ENCODE assay signal across 9 cellular contexts in genomic region chr2:37323176-37323575, GRCh38. TPM values are rescaled to one million over a fixed set of nuclear protein-coding genes. Genes with fewer than 3 reads are reported as not detected.
A peak's percentile ranks its signal among the peaks of the same experiment; 100 is the strongest.
DNase-seq lines count a peak whose midpoint lies in the region; ATAC-seq, FAIRE-seq and TF ChIP-seq lines count a peak whose summit lies in the region.
"Had no signal": no experiment of that assay in that cellular context is flagged by ENCODE, and none has a peak within 500 bp of the region (broad histone marks: within the 10 kb centered on the region; RNA-seq: fewer than 3 reads in every experiment).

No MANE protein-coding gene starts in this region.

- CTCF ChIA-PET in endothelial cell of umbilical vein (lab: Charles Lee): interaction anchor here (0.9 to 2.6 kb wide), 10 partner anchors 11 to 554 kb away, joined by 3 to 18 read pairs (median 7); no protein-coding TSS in a partner anchor

- TF ChIP-seq POLR2A in endothelial cell of umbilical vein (IDR thresholded peaks at IDR 0.05; ENCODE audit: low read depth, low read length): no peak

- peaks cover 10% of the 10 kb centered on the region for H3K27me3 Mint-ChIP-seq in progenitor cell of endocrine pancreas

- no peaks in the 10 kb centered on the region for H3K27me3 ChIP-seq in endothelial cell of umbilical vein (ENCODE audit: control insufficient read depth in 2 of 2, insufficient read depth in 2 of 2, low read length in 2 of 2)

- H3K36me3 Mint-ChIP-seq in progenitor cell of endocrine pancreas (ENCODE audit: insufficient read depth): no peaks in the 10 kb centered on the region

- no peak for FAIRE-seq in endothelial cell of umbilical vein (lab: Jason Lieb, UNC)

- H3K9me3 ChIP-seq in endothelial cell of umbilical vein (replicated peaks; ENCODE audit: control insufficient read depth, insufficient read depth, low read length): no peaks in the 10 kb centered on the region

- no peak for ATAC-seq in GM18520 (IDR thresholded peaks at IDR 0.05; ENCODE audit: unreplicated experiment)

- intact Hi-C loops in endothelial cell of umbilical vein (cut with micrococcal nuclease): loop anchor here (5.0 to 10.0 kb wide), 3 partner anchors 91 to 749 kb away; partner anchors contain the start of genes CEBPZ and NDUFAF7

- no peak overlapping the region for H2AFZ ChIP-seq in endothelial cell of umbilical vein (ENCODE audit: low read depth, low read length)

- dilution Hi-C loops in endothelial cell of umbilical vein (cut with MboI; ENCODE audit: extremely low pct_ligation_motif_present, low sequenced_read_pairs): no loop called here

- peaks cover 6% of the 10 kb centered on the region for H4K20me1 ChIP-seq in endothelial cell of umbilical vein (replicated peaks; ENCODE audit: control insufficient read depth, extremely low read depth, insufficient read depth, low read length)

- peaks cover 38% of the 10 kb centered on the region for H3K4me1 Mint-ChIP-seq in progenitor cell of endocrine pancreas (ENCODE audit: low read depth)

- TF ChIP-seq CTCF in endothelial cell of umbilical vein (IDR thresholded peaks at IDR 0.05; ENCODE audit: extremely low read depth in 1 of 2, insufficient read depth in 1 of 2, low read depth in 1 of 2, low read length in 2 of 2) (no peak), progenitor cell of endocrine pancreas (IDR thresholded peaks at IDR 0.05; ENCODE audit: unreplicated experiment) (no peak)

- H3K36me3 ChIP-seq in endothelial cell of umbilical vein (ENCODE audit: control insufficient read depth in 2 of 2, extremely low read depth in 1 of 2, insufficient read depth in 2 of 2, low read length in 2 of 2): peaks cover 0 to 4% of the 10 kb centered on the region in 2 experiments

- no TSS peak for BruUV-seq in endothelial cell of umbilical vein (replicated peaks; lab: Mats Ljungman, UMichigan)

- H3K4me3 ChIP-seq in endothelial cell of umbilical vein (replicated peaks in 1 of 3; ENCODE audit: insufficient read depth in 1 of 3, low read depth in 1 of 3, low read length in 3 of 3): peak overlapping the region; percentile 97 to 99 (median 98)

- no peaks in the 10 kb centered on the region for H3K9me3 Mint-ChIP-seq in progenitor cell of endocrine pancreas (ENCODE audit: low read depth)

- H3K9ac ChIP-seq in endothelial cell of umbilical vein (replicated peaks; ENCODE audit: extremely low read depth, insufficient read depth, low read length): peak overlapping the region; percentile 93

- H3K27ac ChIP-seq in endothelial cell of umbilical vein (ENCODE audit: insufficient read depth, low read depth, low read length) (peak overlapping the region; percentile 64), caudate nucleus (ENCODE audit: low read depth, low read length) (no peak overlapping the region)

- H3K27ac Mint-ChIP-seq in progenitor cell of endocrine pancreas: peak overlapping the region; percentile 99

- POLR2A ChIA-PET in endothelial cell of umbilical vein (lab: Charles Lee): no interaction called here

- peaks cover 27% of the 10 kb centered on the region for H3K4me1 ChIP-seq in endothelial cell of umbilical vein (ENCODE audit: control insufficient read depth, extremely low read depth, insufficient read depth, low read length)

- H3K4me2 ChIP-seq in endothelial cell of umbilical vein (ENCODE audit: insufficient read depth, low read length): peak overlapping the region; percentile 97

- H3K9me1 ChIP-seq in endothelial cell of umbilical vein (replicated peaks; ENCODE audit: control insufficient read depth, extremely low read depth, insufficient read depth, low read length): no peaks in the 10 kb centered on the region

- peak; percentile 17 for DNase-seq in EL
- DNase-seq in endothelial cell of umbilical vein (ENCODE audit: low read depth, low spot score): peak; percentile 49
- DNase-seq in progenitor cell of endocrine pancreas (ENCODE audit: low spot score, unreplicated experiment): no peak
- DNase-seq in caudate nucleus (lab: John Stamatoyannopoulos, UW): no peak
- DNase-seq in AML-193 (lab: John Stamatoyannopoulos, UW): no peak
- no peak for DNase-seq in NCI-H1105 treated with DMSO at 0.1 percent for 48 hours (lab: John Stamatoyannopoulos, UW)
- DNase-seq: cerebellar nuclear complex had no signal

- H3K4me3 Mint-ChIP-seq in progenitor cell of endocrine pancreas (ENCODE audit: low read depth): peak overlapping the region; percentile 96

- H3K79me2 ChIP-seq in endothelial cell of umbilical vein (ENCODE audit: control insufficient read depth, insufficient read depth, low read length): peaks cover 60% of the 10 kb centered on the region

TF ChIP-seq in PFSK-1, 5 proteins besides CTCF, POLR2A, EP300 and RAD21:
- no peak for TF ChIP-seq FOXP2 (optimal IDR thresholded peaks at IDR 0.05; ENCODE audit: borderline replicate concordance, extremely low read depth, extremely low read length, insufficient read depth)
- 0 out of 2 replicates have a peak, but pooled peaks have one; percentile 6 for TF ChIP-seq TAF1 (IDR thresholded peaks at IDR 0.05; ENCODE audit: borderline replicate concordance, insufficient read depth, low read length)

TF ChIP-seq in endothelial cell of umbilical vein, 7 proteins besides CTCF, POLR2A, EP300 and RAD21:
- TF ChIP-seq FOS (IDR thresholded peaks at IDR 0.05; ENCODE audit: borderline replicate concordance, insufficient read depth, low read length) (no peak), POLR2AphosphoS5 (IDR thresholded peaks at IDR 0.05; ENCODE audit: insufficient read depth, low read depth, low read length) (no peak), MYC (IDR thresholded peaks at IDR 0.05; ENCODE audit: low read depth, low read length) (no peak), EZH2 (IDR thresholded peaks at IDR 0.05; ENCODE audit: borderline replicate concordance, low read depth, low read length, severe bottlenecking) (no peak), JUN (IDR thresholded peaks at IDR 0.05; ENCODE audit: borderline replicate concordance, insufficient read depth, insufficient read length, low read depth) (no peak), MAX (IDR thresholded peaks at IDR 0.05; ENCODE audit: insufficient read depth, insufficient read length) (no peak)

RNA-seq across cellular contexts. Expression of gene PRKD3, which starts 1.5 kb away (rescaled TPM):
- polyA plus RNA-seq in PFSK-1 (2012; ENCODE audit: insufficient read length, low read depth): 22.1 TPM
- total RNA-seq in endothelial cell of umbilical vein (47.3 and 48.4 TPM in 2 replicates), progenitor cell of endocrine pancreas (56.6 and 56.7 TPM in 2 replicates)
- polyA plus RNA-seq in endothelial cell of umbilical vein: 11.9 and 14.9 TPM in 2 replicates
- 17.6 and 18.1 TPM in 2 replicates for polyA plus RNA-seq in endothelial cell of umbilical vein (2011; cell fraction: cytosol; rRNA removed)
- 43.1 and 51.5 TPM in 2 replicates for polyA plus RNA-seq in endothelial cell of umbilical vein (2011; cell fraction: nucleus; rRNA removed)
- polyA plus RNA-seq in endothelial cell of umbilical vein (2012): 23.0 and 35.6 TPM in 2 replicates
- polyA minus RNA-seq in endothelial cell of umbilical vein: 45.1 and 46.9 TPM in 2 replicates
- 40.1 TPM for polyA minus RNA-seq in endothelial cell of umbilical vein (2011; cell fraction: cytosol; rRNA and poly(A)+ RNA removed)
- 55.8 and 91.6 TPM in 2 replicates for polyA minus RNA-seq in endothelial cell of umbilical vein (2011; cell fraction: nucleus; rRNA and poly(A)+ RNA removed)

RNA-seq across cellular contexts. Expression of gene QPCT, which starts 21.3 kb away (rescaled TPM):
- polyA plus RNA-seq in PFSK-1 (2012; ENCODE audit: insufficient read length, low read depth): not detected
- 12.8 and 14.3 TPM in 2 replicates for total RNA-seq in endothelial cell of umbilical vein
- 17.2 and 20.6 TPM in 2 replicates for polyA plus RNA-seq in endothelial cell of umbilical vein
- polyA plus RNA-seq in endothelial cell of umbilical vein (2011; cell fraction: cytosol; rRNA removed): 15.0 and 15.4 TPM in 2 replicates
- 8.5 TPM in 2 replicates for polyA plus RNA-seq in endothelial cell of umbilical vein (2011; cell fraction: nucleus; rRNA removed)
- polyA plus RNA-seq in endothelial cell of umbilical vein (2012): 10.8 and 21.0 TPM in 2 replicates
- 20.2 and 26.9 TPM in 2 replicates for polyA minus RNA-seq in endothelial cell of umbilical vein
- not detected for polyA minus RNA-seq in endothelial cell of umbilical vein (2011; cell fraction: cytosol; rRNA and poly(A)+ RNA removed)
- polyA minus RNA-seq in endothelial cell of umbilical vein (2011; cell fraction: nucleus; rRNA and poly(A)+ RNA removed): 6.6 and 6.9 TPM in 2 replicates
- 2.7 TPM in 2 replicates for total RNA-seq in progenitor cell of endocrine pancreas

Comparison
In these comparisons a context has a peak if more than half of its experiments do, and no peak if none do; other contexts are left out.
1. DNase-seq: peak in EL (single experiment) and endothelial cell of umbilical vein (single experiment); none in progenitor cell of endocrine pancreas (single experiment), caudate nucleus (0 of 61), AML-193 (0 of 2) and NCI-H1105 treated with DMSO at 0.1 percent for 48 hours (single experiment).